In genomic region chr5:65651144-65651543, GRCh38 we compare ENCODE assay signal across 27 cellular contexts. TPM values are rescaled to one million over a fixed set of nuclear protein-coding genes. Genes with fewer than 3 reads are reported as not detected.
DNase-seq lines count a peak whose midpoint lies in the region; ATAC-seq, FAIRE-seq and TF ChIP-seq lines count a peak whose summit lies in the region.
"Had no signal": no experiment of that assay in that cellular context is flagged by ENCODE, and none has a peak within 500 bp of the region (broad histone marks: within the 10 kb centered on the region; RNA-seq: fewer than 3 reads in every experiment).

No MANE protein-coding gene starts in this region.

- H4K20me1 ChIP-seq in HepG2 (ENCODE audit: insufficient read depth, low read length) = no peaks in the 10 kb centered on the region

- BruUV-seq in HepG2 (replicated peaks; lab: Mats Ljungman, UMichigan) = no TSS peak
- no TSS peak for BruUV-seq in MCF 10A (replicated peaks; lab: Mats Ljungman, UMichigan)

- H3K36me3 ChIP-seq in HepG2 (replicated peaks in 1 of 2; ENCODE audit: control insufficient read depth in 1 of 2, insufficient read depth in 2 of 2, low read length in 2 of 2) (no peaks in the 10 kb centered on the region), right lobe of liver (peaks cover 0 to 7% (median 0%) of the 10 kb centered on the region in 4 donors), tibial nerve (peaks cover 0 to 39% (median 4%) of the 10 kb centered on the region in 3 donors)

- 17% methylated on average over 5 of the region's 5 CpGs for WGBS in HepG2 (ENCODE audit: low lambda C conversion rate)
- 77% methylated on average over 5 of the region's 5 CpGs for WGBS in right lobe of liver (ENCODE audit: insufficient coverage, low coverage, low lambda C conversion rate, missing lambda C conversion rate)
- WGBS in tibial nerve, 2 donors = 81 to 84% methylated on average over 5 of the region's 5 CpGs

- H3K27me3 Mint-ChIP-seq in MCF 10A (ENCODE audit: insufficient read depth, unreplicated experiment) = no peaks in the 10 kb centered on the region
- H3K27me3 Mint-ChIP-seq in stimulated activated memory B cell treated with anti-CD40 and anti-IgM and Interleukin-4, amounts not matched to agents 10 μg/mL and 1 μg/mL and 100 μg/mL, for 72 hours = no peaks in the 10 kb centered on the region
- H3K27me3 Mint-ChIP-seq: CD4-positive, CD25-positive, alpha-beta regulatory T cell had no signal

- no peak for TF ChIP-seq RAD21 in HepG2 (CRISPR knock-in tag; IDR thresholded peaks at IDR 0.05)

- H3K27me3 ChIP-seq in HepG2 (ENCODE audit: control insufficient read depth in 1 of 2, insufficient read depth in 2 of 2, low read length in 2 of 2) = no peaks in the 10 kb centered on the region
- no peaks in the 10 kb centered on the region for H3K27me3 ChIP-seq in right lobe of liver
- H3K27me3 ChIP-seq in tibial nerve = no peaks in the 10 kb centered on the region

- H3K4me1 ChIP-seq in HepG2 (ENCODE audit: insufficient read depth, low read length) = peaks cover 20% of the 10 kb centered on the region
- H3K4me1 ChIP-seq in right lobe of liver = no peaks in the 10 kb centered on the region
- no peaks in the 10 kb centered on the region for H3K4me1 ChIP-seq in tibial nerve

- H3K4me3 ChIP-seq in HepG2 (replicated peaks in 1 of 3; ENCODE audit: insufficient read depth in 1 of 3, low read depth in 2 of 3, low read length in 3 of 3) = no peak overlapping the region
- no peak overlapping the region for H3K4me3 ChIP-seq in right lobe of liver
- no peak overlapping the region for H3K4me3 ChIP-seq in tibial nerve
- H3K4me3 ChIP-seq: GM12878 had no signal

- TF ChIP-seq POLR2A in HepG2 (IDR thresholded peaks at IDR 0.05; ENCODE audit: insufficient read depth in 1 of 2, low read depth in 2 of 2, low read length in 2 of 2) = no peak
- TF ChIP-seq POLR2A in right lobe of liver (IDR thresholded peaks at IDR 0.05) = no peak
- no peak for TF ChIP-seq POLR2A in tibial nerve (IDR thresholded peaks at IDR 0.05)

- ATAC-seq in HepG2 = peak; percentile 93
- no peak for ATAC-seq in right lobe of liver
- peak; percentile 92 for ATAC-seq in left colon
- no peak for ATAC-seq in stimulated activated memory B cell treated with anti-CD40 and anti-IgM and Interleukin-4, amounts not matched to agents 10 μg/mL and 1 μg/mL and 100 μg/mL, for 72 hours
- ATAC-seq: GM12878, Panc1 had no signal

- DNase-seq in HepG2 (ENCODE audit: low spot score) (peak; percentile 73), right lobe of liver (no peak), left colon (peak; percentile 38 to 66), tibial nerve (ENCODE audit: low spot score in 2 of 2) (no peak), MCF 10A (ENCODE audit: unreplicated experiment) (no peak), NOMO-1 treated with dmso at 0.1 percent for 144 hours (lab: John Stamatoyannopoulos, UW; ENCODE audit: unreplicated experiment) (no peak)
- DNase-seq: 8988T; ACHN; CD4-positive, CD25-positive, alpha-beta regulatory T cell; KBM-7; MM.1S; NCI-H1048; NCI-H1417; NCI-H1694; NCI-H2029 treated with DMSO at 0.1 percent for 48 hours; NCI-H446 treated with DMSO at 0.1 percent for 48 hours; NCI-H526; SHP77 had no signal

- POLR2A ChIA-PET in HepG2 (lab: Yijun Ruan, JAX) = interaction anchor here (0.7 to 1.3 kb wide), 2 partner anchors 9 to 88 kb away, joined by 3 read pairs; partner anchors contain the start of genes CENPK and PPWD1
- POLR2A ChIA-PET in MCF 10A (lab: Yijun Ruan, JAX) = interaction anchor here (1.0 to 1.2 kb wide), 3 partner anchors 8 to 25 kb away, joined by 3 read pairs; no protein-coding TSS in a partner anchor

- intact Hi-C loops in HepG2 (cut with micrococcal nuclease; ENCODE audit: unreplicated experiment) = no loop called here
- intact Hi-C loops in right lobe of liver (cut with DNase I) = no loop called here
- intact Hi-C loops in left colon (cut with DNase I, micrococcal nuclease) = no loop called here
- intact Hi-C loops in MCF 10A (cut with micrococcal nuclease) = no loop called here

- no peaks in the 10 kb centered on the region for H3K79me2 ChIP-seq in HepG2 (ENCODE audit: insufficient read depth, low read length)

- no peak overlapping the region for H2AFZ ChIP-seq in HepG2 (ENCODE audit: low read length)

- H3K4me3 Mint-ChIP-seq in MCF 10A (ENCODE audit: unreplicated experiment) = no peak overlapping the region
- no peak overlapping the region for H3K4me3 Mint-ChIP-seq in stimulated activated memory B cell treated with anti-CD40 and anti-IgM and Interleukin-4, amounts not matched to agents 10 μg/mL and 1 μg/mL and 100 μg/mL, for 72 hours
- H3K4me3 Mint-ChIP-seq: CD4-positive, CD25-positive, alpha-beta regulatory T cell had no signal

- no peak overlapping the region for H3K9ac ChIP-seq in HepG2 (ENCODE audit: insufficient read depth, low read depth, low read length)

- no peaks in the 10 kb centered on the region for H3K4me1 Mint-ChIP-seq in MCF 10A (ENCODE audit: insufficient read depth, unreplicated experiment)
- H3K4me1 Mint-ChIP-seq in stimulated activated memory B cell treated with anti-CD40 and anti-IgM and Interleukin-4, amounts not matched to agents 10 μg/mL and 1 μg/mL and 100 μg/mL, for 72 hours = peaks cover 7% of the 10 kb centered on the region

- H3K9me3 ChIP-seq in HepG2 (ENCODE audit: low read length) = no peaks in the 10 kb centered on the region
- H3K9me3 ChIP-seq in right lobe of liver = no peaks in the 10 kb centered on the region
- no peaks in the 10 kb centered on the region for H3K9me3 ChIP-seq in tibial nerve

- CTCF ChIA-PET in HepG2 (lab: Yijun Ruan, JAX; ENCODE audit: low intra/inter-chr PET ratio, low total read pairs) (no interaction called here), MCF 10A (lab: Yijun Ruan, JAX) (interaction anchor here (1.5 kb wide), 1 partner anchor 9 kb away, joined by 7 read pairs; no protein-coding TSS in a partner anchor)

- TF ChIP-seq CTCF in HepG2 (CRISPR knock-in tag; IDR thresholded peaks at IDR 0.05) (no peak), right lobe of liver (IDR thresholded peaks at IDR 0.05) (no peak), VCaP (conservative IDR thresholded peaks at IDR 0.05) (no peak), tibial nerve (IDR thresholded peaks at IDR 0.05) (no peak), MCF 10A (IDR thresholded peaks at IDR 0.05; ENCODE audit: unreplicated experiment) (no peak)

- H3K27ac ChIP-seq in HepG2 (ENCODE audit: extremely low read length, insufficient read depth, low read length) (peak overlapping the region; percentile 73), right lobe of liver (no peak overlapping the region), VCaP (peak overlapping the region; percentile 30), tibial nerve (no peak overlapping the region)
- H3K27ac ChIP-seq: HL-60, RWPE1 had no signal

- peak; percentile 72 for FAIRE-seq in HepG2 (lab: Jason Lieb, UNC)
- FAIRE-seq: D721Med, G401.6, GM12878, H54 had no signal

- H3K27ac Mint-ChIP-seq in MCF 10A (ENCODE audit: low read depth, unreplicated experiment) = no peak overlapping the region
- no peak overlapping the region for H3K27ac Mint-ChIP-seq in stimulated activated memory B cell treated with anti-CD40 and anti-IgM and Interleukin-4, amounts not matched to agents 10 μg/mL and 1 μg/mL and 100 μg/mL, for 72 hours
- H3K27ac Mint-ChIP-seq: CD4-positive, CD25-positive, alpha-beta regulatory T cell had no signal

- TF ChIP-seq EP300 in HepG2 (IDR thresholded peaks at IDR 0.05; ENCODE audit: low read depth in 2 of 2, low read length in 2 of 2) = peak in 1 of 2 experiments; percentile 80; a peak in 2 of 4 replicates
- TF ChIP-seq EP300 in HepG2 (CRISPR knock-in tag; IDR thresholded peaks at IDR 0.05; ENCODE audit: borderline replicate concordance) = peak; percentile 49; the same call in 1 of the 2 replicates
- TF ChIP-seq EP300 in tibial nerve (IDR thresholded peaks at IDR 0.05) = no peak

- in situ Hi-C loops in HepG2 (cut with HindIII; ENCODE audit: extremely low pct_ligation_motif_present, low pct_unique_long_range_greater_than_20kb) = no loop called here

- peaks cover 42% of the 10 kb centered on the region for H3K36me3 Mint-ChIP-seq in MCF 10A (ENCODE audit: insufficient read depth, unreplicated experiment)
- peaks cover 30% of the 10 kb centered on the region for H3K36me3 Mint-ChIP-seq in stimulated activated memory B cell treated with anti-CD40 and anti-IgM and Interleukin-4, amounts not matched to agents 10 μg/mL and 1 μg/mL and 100 μg/mL, for 72 hours

- peak overlapping the region; percentile 33 for H3K4me2 ChIP-seq in HepG2 (ENCODE audit: low read depth, low read length)

- no peaks in the 10 kb centered on the region for H3K9me3 Mint-ChIP-seq in MCF 10A (ENCODE audit: unreplicated experiment)
- H3K9me3 Mint-ChIP-seq in stimulated activated memory B cell treated with anti-CD40 and anti-IgM and Interleukin-4, amounts not matched to agents 10 μg/mL and 1 μg/mL and 100 μg/mL, for 72 hours = no peaks in the 10 kb centered on the region
- H3K9me3 Mint-ChIP-seq: CD4-positive, CD25-positive, alpha-beta regulatory T cell had no signal

RNA-seq across cellular contexts. Expression of gene SHLD3, which starts 26.3 kb away (rescaled TPM):
- total RNA-seq in HepG2 (2016; rRNA removed; fragmentation: Illumina TruSeq; extraction: Trizol) = 6.8 and 8.1 TPM in 2 replicates
- total RNA-seq in HepG2 (2016; cell fraction: cytosol; rRNA removed; fragmentation: Illumina TruSeq; extraction: Trizol; ENCODE audit: low read depth) = 3.5 and 4.5 TPM in 2 replicates
- total RNA-seq in HepG2 (2016; cell fraction: insoluble cytoplasmic fraction; rRNA removed; fragmentation: Illumina TruSeq; extraction: Trizol) = 6.7 and 8.1 TPM in 2 replicates
- 6.9 and 7.8 TPM in 2 replicates for total RNA-seq in HepG2 (2016; cell fraction: membrane; rRNA removed; fragmentation: Illumina TruSeq; extraction: Trizol)
- 5.2 and 9.5 TPM in 2 replicates for total RNA-seq in HepG2 (2016; cell fraction: nucleus; rRNA removed; fragmentation: Illumina TruSeq; extraction: Trizol)
- polyA plus RNA-seq in HepG2 (2011; rRNA removed) = 3.2 and 3.6 TPM in 2 replicates
- 1.5 and 2.1 TPM in 2 replicates for polyA plus RNA-seq in HepG2 (2011; cell fraction: cytosol; rRNA removed)
- polyA plus RNA-seq in HepG2 (2011; cell fraction: nucleus; rRNA removed) = 1.7 and 1.8 TPM in 2 replicates
- polyA plus RNA-seq in HepG2 (2012) = 2.3 and 3.6 TPM in 2 replicates
- 1.00 and 1.0 TPM in 2 replicates for polyA plus RNA-seq in HepG2 (2016; cell fraction: cytosol; fragmentation: Illumina TruSeq; extraction: Trizol; ENCODE audit: low read depth)
- 7.0 and 7.5 TPM in 2 replicates for polyA plus RNA-seq in HepG2 (2016; cell fraction: insoluble cytoplasmic fraction; fragmentation: Illumina TruSeq; extraction: Trizol; ENCODE audit: low read depth)
- polyA plus RNA-seq in HepG2 (2016; cell fraction: membrane; fragmentation: Illumina TruSeq; extraction: Trizol; ENCODE audit: low read depth) = 2.5 and 3.4 TPM in 2 replicates
- 8.1 and 8.4 TPM in 2 replicates for polyA plus RNA-seq in HepG2 (2016; cell fraction: nucleus; fragmentation: Illumina TruSeq; extraction: Trizol; ENCODE audit: insufficient read depth, low read depth)
- polyA minus RNA-seq in HepG2 (2011; rRNA and poly(A)+ RNA removed; ENCODE audit: low replicate concordance) = 0.64 and 1.7 TPM in 2 replicates
- polyA minus RNA-seq in HepG2 (2011; cell fraction: cytosol; rRNA and poly(A)+ RNA removed) = 1.1 and 2.0 TPM in 2 replicates
- 6.1 and 6.3 TPM in 2 replicates for polyA minus RNA-seq in HepG2 (2011; cell fraction: nucleus; rRNA and poly(A)+ RNA removed)
- total RNA-seq in right lobe of liver = 1 to 10 TPM in 3 of 6 experiments, under 1 TPM in 3; 0.76 to 1.8 (median 1.2) TPM
- 1 to 10 TPM; 3.0 to 3.5 TPM for total RNA-seq in left colon
- 1 to 10 TPM in 2 of 4 donors, under 1 TPM in 2; 0.87 to 5.5 (median 1.5) TPM for total RNA-seq in tibial nerve
- 3.0 and 3.7 TPM in 2 replicates for total RNA-seq in MCF 10A (2022)

RNA-seq across cellular contexts. Expression of gene TRAPPC13, which starts 26.3 kb away (rescaled TPM):
- total RNA-seq in HepG2 (2016; rRNA removed; fragmentation: Illumina TruSeq; extraction: Trizol) = 19.6 and 24.3 TPM in 2 replicates
- 4.7 and 6.5 TPM in 2 replicates for total RNA-seq in HepG2 (2016; cell fraction: cytosol; rRNA removed; fragmentation: Illumina TruSeq; extraction: Trizol; ENCODE audit: low read depth)
- total RNA-seq in HepG2 (2016; cell fraction: insoluble cytoplasmic fraction; rRNA removed; fragmentation: Illumina TruSeq; extraction: Trizol) = 18.0 and 26.3 TPM in 2 replicates
- 8.1 and 9.4 TPM in 2 replicates for total RNA-seq in HepG2 (2016; cell fraction: membrane; rRNA removed; fragmentation: Illumina TruSeq; extraction: Trizol)
- total RNA-seq in HepG2 (2016; cell fraction: nucleus; rRNA removed; fragmentation: Illumina TruSeq; extraction: Trizol) = 13.4 and 16.0 TPM in 2 replicates
- 8.4 and 10.1 TPM in 2 replicates for polyA plus RNA-seq in HepG2 (2011; rRNA removed)
- 2.6 and 4.1 TPM in 2 replicates for polyA plus RNA-seq in HepG2 (2011; cell fraction: cytosol; rRNA removed)
- 5.9 and 6.3 TPM in 2 replicates for polyA plus RNA-seq in HepG2 (2011; cell fraction: nucleus; rRNA removed)
- polyA plus RNA-seq in HepG2 (2012) = 8.4 and 9.2 TPM in 2 replicates
- polyA plus RNA-seq in HepG2 (2016; cell fraction: cytosol; fragmentation: Illumina TruSeq; extraction: Trizol; ENCODE audit: low read depth) = 1.9 and 2.2 TPM in 2 replicates
- polyA plus RNA-seq in HepG2 (2016; cell fraction: insoluble cytoplasmic fraction; fragmentation: Illumina TruSeq; extraction: Trizol; ENCODE audit: low read depth) = 16.0 and 17.7 TPM in 2 replicates
- polyA plus RNA-seq in HepG2 (2016; cell fraction: membrane; fragmentation: Illumina TruSeq; extraction: Trizol; ENCODE audit: low read depth) = 3.1 and 3.7 TPM in 2 replicates
- 21.0 and 23.4 TPM in 2 replicates for polyA plus RNA-seq in HepG2 (2016; cell fraction: nucleus; fragmentation: Illumina TruSeq; extraction: Trizol; ENCODE audit: insufficient read depth, low read depth)
- 4.4 and 4.9 TPM in 2 replicates for polyA minus RNA-seq in HepG2 (2011; rRNA and poly(A)+ RNA removed; ENCODE audit: low replicate concordance)
- 2.7 and 3.3 TPM in 2 replicates for polyA minus RNA-seq in HepG2 (2011; cell fraction: cytosol; rRNA and poly(A)+ RNA removed)
- polyA minus RNA-seq in HepG2 (2011; cell fraction: nucleus; rRNA and poly(A)+ RNA removed) = 10.9 and 11.6 TPM in 2 replicates
- total RNA-seq in right lobe of liver = 10 to 100 TPM in 2 of 6 experiments, 1 to 10 TPM in 4; 6.7 to 14.3 (median 9.0) TPM
- total RNA-seq in left colon = 10 to 100 TPM; 19.4 to 24.6 TPM
- total RNA-seq in tibial nerve = 10 to 100 TPM; 10.8 to 56.4 (median 24.4) TPM
- 28.4 and 39.9 TPM in 2 replicates for total RNA-seq in MCF 10A (2022)

RNA-seq across cellular contexts. Expression of gene TRIM23, which starts 27.0 kb away (rescaled TPM):
- total RNA-seq in HepG2 (2016; rRNA removed; fragmentation: Illumina TruSeq; extraction: Trizol) (11.4 and 14.7 TPM in 2 replicates), right lobe of liver (10 to 100 TPM in 1 of 6 experiments, 1 to 10 TPM in 5; 3.7 to 10.1 (median 7.6) TPM), left colon (1 to 10 TPM; 6.4 to 8.8 TPM), tibial nerve (10 to 100 TPM; 17.7 to 24.5 (median 20.8) TPM), MCF 10A (2022) (14.1 and 16.0 TPM in 2 replicates)
- total RNA-seq in HepG2 (2016; cell fraction: cytosol; rRNA removed; fragmentation: Illumina TruSeq; extraction: Trizol; ENCODE audit: low read depth) = 1.4 and 2.1 TPM in 2 replicates
- total RNA-seq in HepG2 (2016; cell fraction: insoluble cytoplasmic fraction; rRNA removed; fragmentation: Illumina TruSeq; extraction: Trizol) = 10.8 and 14.6 TPM in 2 replicates
- 2.8 and 3.8 TPM in 2 replicates for total RNA-seq in HepG2 (2016; cell fraction: membrane; rRNA removed; fragmentation: Illumina TruSeq; extraction: Trizol)
- total RNA-seq in HepG2 (2016; cell fraction: nucleus; rRNA removed; fragmentation: Illumina TruSeq; extraction: Trizol) = 12.4 and 13.2 TPM in 2 replicates
- 4.6 and 5.2 TPM in 2 replicates for polyA plus RNA-seq in HepG2 (2011; rRNA removed)
- polyA plus RNA-seq in HepG2 (2011; cell fraction: cytosol; rRNA removed) = 2.7 and 3.6 TPM in 2 replicates
- 5.3 and 6.4 TPM in 2 replicates for polyA plus RNA-seq in HepG2 (2011; cell fraction: nucleus; rRNA removed)
- polyA plus RNA-seq in HepG2 (2012) = 9.4 and 9.9 TPM in 2 replicates
- polyA plus RNA-seq in HepG2 (2016; cell fraction: cytosol; fragmentation: Illumina TruSeq; extraction: Trizol; ENCODE audit: low read depth) = 0.14 and 0.25 TPM in 2 replicates
- polyA plus RNA-seq in HepG2 (2016; cell fraction: insoluble cytoplasmic fraction; fragmentation: Illumina TruSeq; extraction: Trizol; ENCODE audit: low read depth) = 6.3 TPM in 2 replicates
- 0.68 and 0.72 TPM in 2 replicates for polyA plus RNA-seq in HepG2 (2016; cell fraction: membrane; fragmentation: Illumina TruSeq; extraction: Trizol; ENCODE audit: low read depth)
- polyA plus RNA-seq in HepG2 (2016; cell fraction: nucleus; fragmentation: Illumina TruSeq; extraction: Trizol; ENCODE audit: insufficient read depth, low read depth) = 4.6 and 5.2 TPM in 2 replicates
- polyA minus RNA-seq in HepG2 (2011; rRNA and poly(A)+ RNA removed; ENCODE audit: low replicate concordance) = 11.5 and 15.1 TPM in 2 replicates
- polyA minus RNA-seq in HepG2 (2011; cell fraction: cytosol; rRNA and poly(A)+ RNA removed) = 6.9 and 9.9 TPM in 2 replicates
- polyA minus RNA-seq in HepG2 (2011; cell fraction: nucleus; rRNA and poly(A)+ RNA removed) = 43.8 and 43.9 TPM in 2 replicates

Comparison
In these comparisons a context has a peak if more than half of its experiments do, and no peak if none do; other contexts are left out.
1. ATAC-seq: peak in HepG2 (single experiment) and left colon (single experiment); none in right lobe of liver (0 of 4) and stimulated activated memory B cell treated with anti-CD40 and anti-IgM and Interleukin-4, amounts not matched to agents 10 μg/mL and 1 μg/mL and 100 μg/mL, for 72 hours (single experiment).
2. DNase-seq: peak in HepG2 (single experiment) and left colon (2 of 2); none in right lobe of liver (0 of 3), tibial nerve (0 of 2), MCF 10A (single experiment) and NOMO-1 treated with dmso at 0.1 percent for 144 hours (single experiment).
3. H3K27ac ChIP-seq: peak in HepG2 (single experiment) and VCaP (single experiment); none in right lobe of liver (0 of 3) and tibial nerve (0 of 4).